In the genomic region with DNA sequence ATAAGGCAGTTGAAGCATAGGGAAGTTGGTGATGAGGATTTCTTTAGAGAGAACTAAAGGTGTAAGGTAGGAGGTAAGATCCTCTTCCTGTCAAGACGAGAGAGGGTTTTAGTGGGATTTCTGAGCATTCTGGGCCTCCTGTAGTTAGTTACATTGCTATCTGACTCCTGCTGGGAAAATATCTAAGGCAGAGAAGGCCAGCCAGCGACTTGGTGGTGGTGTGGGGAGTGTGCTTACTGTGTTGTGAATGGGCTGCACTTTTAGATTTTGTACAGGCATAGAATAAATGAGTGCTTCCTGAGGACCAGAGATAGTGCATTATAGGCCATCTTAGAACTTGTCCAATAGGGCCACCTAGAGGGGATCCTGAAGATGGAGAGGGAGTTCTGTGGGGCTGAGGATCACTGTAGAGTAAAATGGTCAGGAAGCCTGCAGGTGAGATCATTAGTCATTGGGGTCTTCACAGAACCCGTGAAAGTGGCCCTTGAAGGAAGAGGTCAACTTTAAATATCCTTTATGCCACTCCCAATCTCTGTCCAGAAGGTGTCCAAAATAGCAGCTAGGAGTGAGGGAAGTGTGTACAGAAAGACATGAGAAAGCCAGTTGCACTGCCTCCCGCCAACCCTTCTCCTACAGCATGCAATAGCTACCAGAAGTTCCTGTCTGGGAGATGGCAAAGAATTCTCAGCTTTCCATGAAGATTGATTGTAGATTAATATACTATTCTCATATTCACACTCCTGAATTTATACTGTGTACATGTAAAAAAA, we compare ENCODE assay signal across 8 cellular contexts.
A peak's percentile ranks its signal among the peaks of the same experiment; 100 is the strongest.
DNase-seq lines count a peak whose midpoint lies in the region; ATAC-seq and TF ChIP-seq lines count a peak whose summit lies in the region.

No MANE protein-coding gene starts in this region.

- H3K4me1 ChIP-seq in PC-3 (ENCODE audit: insufficient read depth, low read length) (no peaks in the 10 kb centered on the region), foreskin keratinocyte (no peaks in the 10 kb centered on the region)

- peak; percentile 45 for ATAC-seq in HG02884 (IDR thresholded peaks at IDR 0.05; ENCODE audit: unreplicated experiment)
- peak; percentile 100 for ATAC-seq in PC-3
- peak; percentile 64 for ATAC-seq in foreskin keratinocyte
- no peak for ATAC-seq in HG03457 (IDR thresholded peaks at IDR 0.05; ENCODE audit: unreplicated experiment)

- H3K4me3 ChIP-seq in PC-3 (ENCODE audit: low read length) = no peak overlapping the region

- no peak overlapping the region for H2AFZ ChIP-seq in PC-3 (ENCODE audit: low read length)

- H3K9me3 ChIP-seq in PC-3 (ENCODE audit: low read length) = no peaks in the 10 kb centered on the region

- H3F3A ChIP-seq in PC-3 (ENCODE audit: low read length, unreplicated experiment) = no peaks in the 10 kb centered on the region

- H3K36me3 ChIP-seq in PC-3 (ENCODE audit: low read depth, low read length) = no peaks in the 10 kb centered on the region

- BruUV-seq in PC-3 (replicated peaks; lab: Mats Ljungman, UMichigan) = no TSS peak

- no peak overlapping the region for H3K27ac ChIP-seq in PC-3 (ENCODE audit: low read length)
- no peak overlapping the region for H3K27ac ChIP-seq in foreskin keratinocyte

- intact Hi-C loops in PC-3 (cut with micrococcal nuclease) = loop anchor here (1.0 to 10.0 kb wide), 7 partner anchors 49 to 1090 kb away; no protein-coding TSS in a partner anchor

- H4K20me1 ChIP-seq in PC-3 (ENCODE audit: low read length) = no peaks in the 10 kb centered on the region

- H3K9me2 ChIP-seq in PC-3 (replicated peaks; ENCODE audit: low read length) = no peaks in the 10 kb centered on the region

- H3K4me2 ChIP-seq in PC-3 (ENCODE audit: low read length) = no peak overlapping the region

- no peak overlapping the region for H3K9ac ChIP-seq in PC-3 (ENCODE audit: low read length)

- no peaks in the 10 kb centered on the region for H3K27me3 ChIP-seq in PC-3 (ENCODE audit: low read length)
- H3K27me3 ChIP-seq in foreskin keratinocyte = no peaks in the 10 kb centered on the region

- TF ChIP-seq CTCF in PC-3 (conservative IDR thresholded peaks at IDR 0.05; ENCODE audit: low read depth, low read length) (peak; percentile 80), foreskin keratinocyte (conservative IDR thresholded peaks at IDR 0.05) (peak; percentile 57)

- no peaks in the 10 kb centered on the region for H3K79me2 ChIP-seq in PC-3 (ENCODE audit: low read length)

- POLR2A ChIA-PET in PC-3 (lab: Charles Lee; ENCODE audit: unreplicated experiment) = no interaction called here

- CTCF ChIA-PET in PC-3 (lab: Charles Lee) = interaction anchor here (4.0 kb wide), 1 partner anchor 320 kb away, joined by 14 read pairs; no protein-coding TSS in a partner anchor

- peak; percentile 18 for DNase-seq in CD1c-positive myeloid dendritic cell (ENCODE audit: extremely low spot score)
- peak; percentile 64 for DNase-seq in PC-3
- peak in 1 of 2 donors; percentile 50 for DNase-seq in foreskin keratinocyte
- DNase-seq in NCI-H1694 treated with DMSO at 0.1 percent for 48 hours (lab: John Stamatoyannopoulos, UW) = no peak
- no peak for DNase-seq in activated naive CD4-positive, alpha-beta T cell (lab: John Stamatoyannopoulos, UW)
- no peak for DNase-seq in NCI-H1930 (lab: John Stamatoyannopoulos, UW)

Comparison
In these comparisons a context has a peak if more than half of its experiments do, and no peak if none do; other contexts are left out.
1. DNase-seq: peak in CD1c-positive myeloid dendritic cell (single experiment) and PC-3 (single experiment); none in NCI-H1694 treated with DMSO at 0.1 percent for 48 hours (single experiment), activated naive CD4-positive, alpha-beta T cell (0 of 4) and NCI-H1930 (0 of 2).